In the genomic region with DNA sequence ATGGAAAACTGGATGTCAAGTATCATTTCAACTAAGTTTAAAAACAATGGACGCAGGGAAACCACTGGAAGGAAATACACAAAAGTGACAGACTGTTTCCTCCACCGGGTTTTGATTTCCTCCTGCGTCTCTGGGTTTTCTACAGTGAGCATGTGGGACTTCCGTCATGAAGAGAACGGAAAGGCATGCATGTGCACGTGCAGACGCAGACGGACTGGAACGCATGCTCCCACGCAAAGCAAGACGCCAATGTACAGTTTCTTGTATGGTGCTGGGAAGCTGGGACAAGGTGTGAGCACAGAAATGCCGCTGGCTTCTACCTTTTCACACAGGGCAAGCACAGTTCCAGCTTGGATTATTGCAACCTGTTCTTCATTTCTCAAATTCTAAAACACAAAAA, we compare ENCODE assay signal across 10 cellular contexts. TPM values are rescaled to one million over a fixed set of nuclear protein-coding genes. Genes with fewer than 3 reads are reported as not detected.
"Had no signal": no experiment of that assay in that cellular context is flagged by ENCODE, and none has a peak within 500 bp of the region (broad histone marks: within the 10 kb centered on the region; RNA-seq: fewer than 3 reads in every experiment).

No MANE protein-coding gene starts in this region.

- H3K9me3 ChIP-seq: HAP-1 had no signal

- ATAC-seq: GM23338, HCT116, HepG2 had no signal

- H3K27ac ChIP-seq: HL-60 had no signal

- DNase-seq: H7, HFFc6, KG1 had no signal

- H2AFZ ChIP-seq: GM23338 had no signal

- H3K4me1 ChIP-seq: HAP-1 had no signal

- FAIRE-seq: HepG2 had no signal

- H3K4me2 ChIP-seq: GM23338 had no signal

- H3K4me3 ChIP-seq: GM23338, HAP-1 had no signal

- H3K36me3 ChIP-seq: HAP-1 had no signal

RNA-seq across cellular contexts. Expression of gene C4orf50, which starts 30.3 kb away (rescaled TPM):
- total RNA-seq: HepG2, HFFc6, HT1080 had no signal
- polyA plus RNA-seq: HepG2, IgD-negative memory B cell had no signal
